Comparison of ENCODE assay signal across 1 cellular context in genomic region chr1:169367096-169367685, GRCh38.
TF ChIP-seq lines count a peak whose summit lies in the region.

No MANE protein-coding gene starts in this region.

TF ChIP-seq in liver, 16 proteins besides CTCF, POLR2A, EP300 and RAD21:
- no peak for TF ChIP-seq HNF4A (conservative IDR thresholded peaks at IDR 0.05)
- no peak for TF ChIP-seq MAX (IDR thresholded peaks at IDR 0.05)
- no peak for TF ChIP-seq RXRA (IDR thresholded peaks at IDR 0.05)
- TF ChIP-seq FOXA1 (IDR thresholded peaks at IDR 0.05), result no peak
- TF ChIP-seq SP1 (IDR thresholded peaks at IDR 0.05), result no peak
- no peak for TF ChIP-seq EGR1 (IDR thresholded peaks at IDR 0.05; ENCODE audit: low read depth in 2 of 2)
- TF ChIP-seq JUND (IDR thresholded peaks at IDR 0.05), result no peak
TF ChIP-seq in liver: peak in this region for 0.
